19 cellular contexts compared by ENCODE assay signal in genomic region chr3:110518031-110518430, GRCh38.
DNase-seq lines count a peak whose midpoint lies in the region; ATAC-seq, FAIRE-seq and TF ChIP-seq lines count a peak whose summit lies in the region.
"Had no signal": no experiment of that assay in that cellular context is flagged by ENCODE, and none has a peak within 500 bp of the region (broad histone marks: within the 10 kb centered on the region; RNA-seq: fewer than 3 reads in every experiment).

No MANE protein-coding gene starts in this region.

- TF ChIP-seq CTCF in HepG2 (CRISPR knock-in tag; IDR thresholded peaks at IDR 0.05) (no peak), right lobe of liver (IDR thresholded peaks at IDR 0.05) (no peak), epithelial cell of esophagus (IDR thresholded peaks at IDR 0.05; ENCODE audit: insufficient read depth, low read depth, low read length, missing control alignments) (no peak)

- no peak for ATAC-seq in HepG2
- no peak for ATAC-seq in right lobe of liver
- no peak for ATAC-seq in GM21367 (IDR thresholded peaks at IDR 0.05; ENCODE audit: unreplicated experiment)
- no peak for ATAC-seq in HG02885 (IDR thresholded peaks at IDR 0.05; ENCODE audit: poor library complexity, unreplicated experiment)
- ATAC-seq: HCT116 had no signal

- TF ChIP-seq RAD21 in HepG2 (CRISPR knock-in tag; IDR thresholded peaks at IDR 0.05), result no peak

- H3K4me1 ChIP-seq in HepG2 (ENCODE audit: insufficient read depth, low read length) (no peaks in the 10 kb centered on the region), right lobe of liver (no peaks in the 10 kb centered on the region)

- H3K27me3 ChIP-seq in HepG2 (ENCODE audit: control insufficient read depth in 1 of 2, insufficient read depth in 2 of 2, low read length in 2 of 2), result no peaks in the 10 kb centered on the region
- no peaks in the 10 kb centered on the region for H3K27me3 ChIP-seq in right lobe of liver

- CTCF ChIA-PET in HepG2 (lab: Yijun Ruan, JAX; ENCODE audit: low intra/inter-chr PET ratio, low total read pairs), result no interaction called here

- TF ChIP-seq POLR2A in HepG2 (IDR thresholded peaks at IDR 0.05; ENCODE audit: insufficient read depth in 1 of 2, low read depth in 2 of 2, low read length in 2 of 2) (no peak), right lobe of liver (IDR thresholded peaks at IDR 0.05) (no peak)

- no peaks in the 10 kb centered on the region for H3K79me2 ChIP-seq in HepG2 (ENCODE audit: insufficient read depth, low read length)

- no peak for DNase-seq in HepG2 (ENCODE audit: low spot score)
- DNase-seq in right lobe of liver, result no peak
- DNase-seq in NCI-H69 (lab: John Stamatoyannopoulos, UW), result peak; percentile 4
- DNase-seq in epithelial cell of esophagus (ENCODE audit: low read depth), result peak; percentile 46
- no peak for DNase-seq in activated gamma-delta T cell treated with Interleukin-2 at 50 U/mL for 16 hours
- DNase-seq: C1 segment of cervical spinal cord; Calu3; CD4-positive, alpha-beta memory T cell; COR-L47; DMS53; DMS79 treated with DMSO at 0.1 percent for 48 hours; GF-D8; GM23248; H9 had no signal

- TF ChIP-seq EP300 in HepG2 (IDR thresholded peaks at IDR 0.05; ENCODE audit: low read depth in 2 of 2, low read length in 2 of 2), result no peak
- TF ChIP-seq EP300 in HepG2 (CRISPR knock-in tag; IDR thresholded peaks at IDR 0.05; ENCODE audit: borderline replicate concordance), result no peak

- no peak overlapping the region for H3K4me2 ChIP-seq in HepG2 (ENCODE audit: low read depth, low read length)

- no peaks in the 10 kb centered on the region for H4K20me1 ChIP-seq in HepG2 (ENCODE audit: insufficient read depth, low read length)

- WGBS in HepG2 (ENCODE audit: low lambda C conversion rate), result 0% methylated on average over 1 of the region's 1 CpG
- 27% methylated on average over 1 of the region's 1 CpG for WGBS in right lobe of liver (ENCODE audit: insufficient coverage, low coverage, low lambda C conversion rate, missing lambda C conversion rate)

- no peak overlapping the region for H3K4me3 ChIP-seq in HepG2 (replicated peaks in 1 of 3; ENCODE audit: insufficient read depth in 1 of 3, low read depth in 2 of 3, low read length in 3 of 3)
- H3K4me3 ChIP-seq in right lobe of liver, result no peak overlapping the region
- no peak overlapping the region for H3K4me3 ChIP-seq in epithelial cell of esophagus (ENCODE audit: low read length)
- H3K4me3 ChIP-seq: GM23248 had no signal

- intact Hi-C loops in HepG2 (cut with micrococcal nuclease; ENCODE audit: unreplicated experiment), result no loop called here
- intact Hi-C loops in right lobe of liver (cut with DNase I), result no loop called here

- POLR2A ChIA-PET in HepG2 (lab: Yijun Ruan, JAX), result no interaction called here

- no TSS peak for BruUV-seq in HepG2 (replicated peaks; lab: Mats Ljungman, UMichigan)

- no peaks in the 10 kb centered on the region for H3K9me3 ChIP-seq in HepG2 (ENCODE audit: low read length)
- H3K9me3 ChIP-seq in right lobe of liver, result no peaks in the 10 kb centered on the region

- H3K36me3 ChIP-seq in HepG2 (replicated peaks in 1 of 2; ENCODE audit: control insufficient read depth in 1 of 2, insufficient read depth in 2 of 2, low read length in 2 of 2) (no peaks in the 10 kb centered on the region), right lobe of liver (no peaks in the 10 kb centered on the region)

- no peak overlapping the region for H3K27ac ChIP-seq in HepG2 (ENCODE audit: extremely low read length, insufficient read depth, low read length)
- no peak overlapping the region for H3K27ac ChIP-seq in right lobe of liver
- H3K27ac ChIP-seq: GM23248 had no signal

- H2AFZ ChIP-seq in HepG2 (ENCODE audit: low read length), result no peak overlapping the region
- H2AFZ ChIP-seq: GM23248 had no signal

- in situ Hi-C loops in HepG2 (cut with HindIII; ENCODE audit: extremely low pct_ligation_motif_present, low pct_unique_long_range_greater_than_20kb), result no loop called here

- no peak for FAIRE-seq in HepG2 (lab: Jason Lieb, UNC)
- FAIRE-seq: GM12891, H1 had no signal

- H3K9ac ChIP-seq in HepG2 (ENCODE audit: insufficient read depth, low read depth, low read length), result no peak overlapping the region
- H3K9ac ChIP-seq: GM23248 had no signal

TF ChIP-seq in HepG2, 621 proteins besides CTCF, POLR2A, EP300 and RAD21:
- TF ChIP-seq ATF7 (IDR thresholded peaks at IDR 0.05), result 0 out of 2 replicates have a peak, but pooled peaks have one; percentile 52
- no peak for TF ChIP-seq ATF7 (CRISPR knock-in tag; IDR thresholded peaks at IDR 0.05)
- no peak for TF ChIP-seq KLF12 (CRISPR knock-in tag; IDR thresholded peaks at IDR 0.05; ENCODE audit: borderline replicate concordance)
TF ChIP-seq in HepG2: peak in this region for 1.

Comparison
In these comparisons a context has a peak if more than half of its experiments do, and no peak if none do; other contexts are left out.
1. DNase-seq: peak in NCI-H69 (single experiment) and epithelial cell of esophagus (single experiment); none in HepG2 (single experiment), right lobe of liver (0 of 3) and activated gamma-delta T cell treated with Interleukin-2 at 50 U/mL for 16 hours (single experiment).